1 cellular context compared by ENCODE assay signal in genomic region chr7:128037880-128038619, GRCh38.
TF ChIP-seq lines count a peak whose summit lies in the region.

No MANE protein-coding gene starts in this region.

TF ChIP-seq in GM12878, 131 proteins besides CTCF, POLR2A, EP300 and RAD21 (continued from another document):
- TF ChIP-seq BCLAF1 (IDR thresholded peaks at IDR 0.05): no peak
- no peak for TF ChIP-seq RBBP5 (conservative IDR thresholded peaks at IDR 0.05)
- TF ChIP-seq BMI1 (IDR thresholded peaks at IDR 0.05; ENCODE audit: borderline replicate concordance): no peak
- TF ChIP-seq RELB (IDR thresholded peaks at IDR 0.05; ENCODE audit: low read depth): no peak
- TF ChIP-seq CHD1 (IDR thresholded peaks at IDR 0.05; ENCODE audit: low read depth, low read length): no peak
- no peak for TF ChIP-seq ETV6 (conservative IDR thresholded peaks at IDR 0.05 in 1 of 2, IDR thresholded peaks at IDR 0.05 in 1 of 2; ENCODE audit: borderline replicate concordance in 1 of 2, low read depth in 1 of 2)
- no peak for TF ChIP-seq BCL3 (IDR thresholded peaks at IDR 0.05; ENCODE audit: borderline replicate concordance, insufficient read depth, low read depth, low read length, poor library complexity, severe bottlenecking)
- no peak for TF ChIP-seq ZZZ3 (IDR thresholded peaks at IDR 0.05; ENCODE audit: control insufficient read depth, insufficient read length, low read depth)
- TF ChIP-seq ATF2 (IDR thresholded peaks at IDR 0.05; ENCODE audit: low read length): no peak
- no peak for TF ChIP-seq ZNF592 (IDR thresholded peaks at IDR 0.05)
- TF ChIP-seq ZNF687 (IDR thresholded peaks at IDR 0.05): no peak
- no peak for TF ChIP-seq CUX1 (IDR thresholded peaks at IDR 0.05; ENCODE audit: insufficient replicate concordance, low read depth, low read length)
- no peak for TF ChIP-seq ZNF24 (IDR thresholded peaks at IDR 0.05)
TF ChIP-seq in GM12878: peak in this region for 0.
